ENCODE assay signal across 23 cellular contexts in the genomic region with DNA sequence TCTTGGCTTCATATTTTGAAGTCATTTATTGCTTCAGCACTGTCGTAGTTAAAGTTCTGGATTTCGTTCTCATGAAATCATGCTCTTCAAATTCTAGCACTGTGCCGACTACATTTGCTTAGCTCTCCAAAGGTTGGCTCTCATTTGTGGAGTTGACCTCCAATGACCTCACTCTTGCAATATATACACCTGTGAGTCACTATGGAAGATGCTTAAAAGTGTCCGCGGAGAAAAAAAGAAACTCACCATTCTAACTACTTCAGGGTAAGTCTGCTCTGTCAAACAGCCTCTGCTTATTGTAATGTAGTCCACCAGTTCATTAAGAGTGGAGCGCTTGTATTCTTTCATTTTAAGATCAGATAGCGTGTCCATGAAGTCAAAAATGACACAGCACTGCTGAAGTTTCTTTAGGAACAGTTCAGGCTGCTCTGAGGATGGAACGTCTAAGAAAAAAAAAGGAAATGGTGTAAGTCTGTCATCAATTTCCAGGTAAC.
DNase-seq lines count a peak whose midpoint lies in the region; FAIRE-seq and TF ChIP-seq lines count a peak whose summit lies in the region.
"Had no signal": no experiment of that assay in that cellular context is flagged by ENCODE, and none has a peak within 500 bp of the region (broad histone marks: within the 10 kb centered on the region; RNA-seq: fewer than 3 reads in every experiment).

No MANE protein-coding gene starts in this region.

- DNase-seq in cardiac muscle cell (ENCODE audit: low read depth in 1 of 2, low spot score in 1 of 2): peak; percentile 8 to 11
- no peak for DNase-seq in right atrium auricular region (ENCODE audit: low spot score)
- peak; percentile 62 for DNase-seq in fibroblast of the aortic adventitia (ENCODE audit: low read depth)
- DNase-seq in nephron progenitor cell: no peak
- DNase-seq in amniotic stem cell (lab: John Stamatoyannopoulos, UW): no peak
- DNase-seq in hypothalamus (lab: John Stamatoyannopoulos, UW): no peak
- no peak for DNase-seq in D721Med (ENCODE audit: insufficient read length, low spot score)
- no peak for DNase-seq in NCI-H1105 (lab: John Stamatoyannopoulos, UW)
- DNase-seq: activated CD8-positive, alpha-beta T cell treated with anti-CD3 and anti-CD28 coated beads, Interleukin-2, amount 10 ng/mL, durations not matched to agents 7 days and 5 days; activated naive CD4-positive, alpha-beta T cell treated with Interleukin-2 at 50 U/mL for 16 hours; activated T-cell treated with anti-CD3 and anti-CD28 coated beads, Interleukin-2, amount 50 U/mL, for 24 hours; aorta; colonic mucosa; foreskin fibroblast; GDM1; kidney glomerular epithelial cell; NCI-H774; SJCRH30; stimulated activated naive CD4-positive, alpha-beta T cell had no signal

- no peak overlapping the region for H3K4me3 Mint-ChIP-seq in nephron progenitor cell
- H3K4me3 Mint-ChIP-seq: activated CD8-positive, alpha-beta T cell treated with anti-CD3 and anti-CD28 coated beads, Interleukin-2, amount 10 ng/mL, durations not matched to agents 7 days and 5 days; activated T-cell treated with anti-CD3 and anti-CD28 coated beads, Interleukin-2, amount 50 U/mL, for 24 hours; T-helper 2 cell treated with Interferon-gamma antibody and Interleukin-4, amounts not matched to agents 5 μg/mL and 100 μg/mL, for 36 hours; type B pancreatic cell had no signal

- no peaks in the 10 kb centered on the region for H3K9me3 Mint-ChIP-seq in nephron progenitor cell
- H3K9me3 Mint-ChIP-seq: activated T-cell treated with anti-CD3 and anti-CD28 coated beads, Interleukin-2, amount 50 U/mL, for 24 hours; T-helper 2 cell treated with Interferon-gamma antibody and Interleukin-4, amounts not matched to agents 5 μg/mL and 100 μg/mL, for 36 hours; type B pancreatic cell had no signal

- peaks cover 41% of the 10 kb centered on the region for H3K36me3 Mint-ChIP-seq in nephron progenitor cell (ENCODE audit: low read depth)

- H3K9me3 ChIP-seq in cardiac muscle cell (ENCODE audit: low read depth) (no peaks in the 10 kb centered on the region), right atrium auricular region (no peaks in the 10 kb centered on the region)
- H3K9me3 ChIP-seq: colonic mucosa, HAP-1, SJCRH30 had no signal

- H3K36me3 ChIP-seq in cardiac muscle cell (no peaks in the 10 kb centered on the region), right atrium auricular region (no peaks in the 10 kb centered on the region)
- H3K36me3 ChIP-seq: colonic mucosa, HAP-1, SJCRH30 had no signal

- FAIRE-seq in D721Med (lab: Jason Lieb, UNC): no peak
- FAIRE-seq: A204.1 had no signal

- H3K27me3 Mint-ChIP-seq in nephron progenitor cell (ENCODE audit: low read depth, poor library complexity): no peaks in the 10 kb centered on the region
- H3K27me3 Mint-ChIP-seq: activated T-cell treated with anti-CD3 and anti-CD28 coated beads, Interleukin-2, amount 50 U/mL, for 24 hours; type B pancreatic cell had no signal

- no peaks in the 10 kb centered on the region for H3K27me3 ChIP-seq in cardiac muscle cell
- no peaks in the 10 kb centered on the region for H3K27me3 ChIP-seq in right atrium auricular region
- H3K27me3 ChIP-seq: colonic mucosa, SJCRH30 had no signal

- H3K4me1 ChIP-seq in cardiac muscle cell (ENCODE audit: low read depth): peaks cover 14% of the 10 kb centered on the region
- H3K4me1 ChIP-seq in right atrium auricular region: peaks cover 0 to 13% of the 10 kb centered on the region in 2 donors
- H3K4me1 ChIP-seq: colonic mucosa, HAP-1 had no signal

- peaks cover 15% of the 10 kb centered on the region for H3K4me1 Mint-ChIP-seq in nephron progenitor cell

- no peak for TF ChIP-seq CTCF in cardiac muscle cell (IDR thresholded peaks at IDR 0.05; ENCODE audit: low read depth, low read length)
- TF ChIP-seq CTCF in right atrium auricular region (IDR thresholded peaks at IDR 0.05): no peak
- no peak for TF ChIP-seq CTCF in fibroblast of the aortic adventitia (IDR thresholded peaks at IDR 0.05; ENCODE audit: insufficient read depth, low read length)
- no peak for TF ChIP-seq CTCF in nephron progenitor cell (IDR thresholded peaks at IDR 0.05)
- TF ChIP-seq CTCF in D721Med (IDR thresholded peaks at IDR 0.05; ENCODE audit: insufficient read depth, missing control alignments): no peak

- H3K4me3 ChIP-seq in cardiac muscle cell: no peak overlapping the region
- H3K4me3 ChIP-seq in right atrium auricular region: no peak overlapping the region
- no peak overlapping the region for H3K4me3 ChIP-seq in fibroblast of the aortic adventitia (ENCODE audit: low read depth, low read length)
- H3K4me3 ChIP-seq: colonic mucosa, HAP-1, SJCRH30 had no signal

- peak overlapping the region; percentile 60 for H3K27ac Mint-ChIP-seq in nephron progenitor cell
- H3K27ac Mint-ChIP-seq: activated CD8-positive, alpha-beta T cell treated with anti-CD3 and anti-CD28 coated beads, Interleukin-2, amount 10 ng/mL, durations not matched to agents 7 days and 5 days; activated T-cell treated with anti-CD3 and anti-CD28 coated beads, Interleukin-2, amount 50 U/mL, for 24 hours; T-helper 2 cell treated with Interferon-gamma antibody and Interleukin-4, amounts not matched to agents 5 μg/mL and 100 μg/mL, for 36 hours; type B pancreatic cell had no signal

- H3K27ac ChIP-seq in cardiac muscle cell: peak overlapping the region; percentile 24
- H3K27ac ChIP-seq in right atrium auricular region: no peak overlapping the region
- H3K27ac ChIP-seq: colonic mucosa, SJCRH30 had no signal

Comparison
In these comparisons a context has a peak if more than half of its experiments do, and no peak if none do; other contexts are left out.
1. DNase-seq: peak in cardiac muscle cell (2 of 2) and fibroblast of the aortic adventitia (single experiment); none in right atrium auricular region (single experiment), nephron progenitor cell (single experiment), amniotic stem cell (single experiment), hypothalamus (0 of 51), D721Med (single experiment) and NCI-H1105 (single experiment).